ENCODE assay signal across 4 cellular contexts in genomic region chr6:112096901-112097300, GRCh38. TPM values are rescaled to one million over a fixed set of nuclear protein-coding genes. Genes with fewer than 3 reads are reported as not detected.
"Had no signal": no experiment of that assay in that cellular context is flagged by ENCODE, and none has a peak within 500 bp of the region (broad histone marks: within the 10 kb centered on the region; RNA-seq: fewer than 3 reads in every experiment).

No MANE protein-coding gene starts in this region.

- ATAC-seq: GM12878 had no signal

- DNase-seq: GDM1, GF-D8 had no signal

RNA-seq across cellular contexts. Expression of gene CCN6, which starts 43.0 kb away (rescaled TPM):
- total RNA-seq: G401, GM12878 had no signal
